Comparison of ENCODE assay signal across 3 cellular contexts in genomic region chrX:129523076-129524055, GRCh38.
TF ChIP-seq lines count a peak whose summit lies in the region.

SMARCA1 (minus strand) TSS chrX:129523490; CDS start chrX:129523370, 120 bp downstream.

TF ChIP-seq in SK-N-SH, 30 proteins besides CTCF, POLR2A, EP300 and RAD21:
- TF ChIP-seq USF2 (IDR thresholded peaks at IDR 0.05; ENCODE audit: borderline replicate concordance, low read depth, low read length) (no peak), POLR2AphosphoS5 (IDR thresholded peaks at IDR 0.05; ENCODE audit: low read depth, low read length) (peak; percentile 45; the same call in 1 of the 2 replicates), CHD2 (IDR thresholded peaks at IDR 0.05; ENCODE audit: low read length, partially characterized antibody) (peak; percentile 88), TAF1 (IDR thresholded peaks at IDR 0.05; ENCODE audit: borderline replicate concordance, low read depth, low read length) (0 out of 2 replicates have a peak, but pooled peaks have one; percentile 28), ELF1 (IDR thresholded peaks at IDR 0.05) (no peak), ZBTB33 (IDR thresholded peaks at IDR 0.05; ENCODE audit: borderline replicate concordance, low read depth) (peak; percentile 79), PBX3 (IDR thresholded peaks at IDR 0.05) (no peak), MXI1 (IDR thresholded peaks at IDR 0.05; ENCODE audit: low read depth, low read length) (0 out of 2 replicates have a peak, but pooled peaks have one; percentile 22), TCF12 (IDR thresholded peaks at IDR 0.05) (no peak)

TF ChIP-seq in H1, 55 proteins besides CTCF, POLR2A, EP300 and RAD21:
- TF ChIP-seq USF2 (IDR thresholded peaks at IDR 0.05; ENCODE audit: low read length) (no peak), EGR1 (IDR thresholded peaks at IDR 0.05; ENCODE audit: borderline replicate concordance, low read depth, low read length) (0 out of 2 replicates have a peak, but pooled peaks have one; percentile 5), MAX (IDR thresholded peaks at IDR 0.05) (no peak), CHD7 (IDR thresholded peaks at IDR 0.05; ENCODE audit: insufficient replicate concordance, low read length) (no peak), PHF8 (conservative IDR thresholded peaks at IDR 0.05; ENCODE audit: low read depth, low read length) (peak; percentile 54; the same call in 1 of the 2 replicates), POLR2AphosphoS5 (IDR thresholded peaks at IDR 0.05; ENCODE audit: low read depth, low read length) (peak; percentile 76), TAF1 (IDR thresholded peaks at IDR 0.05; ENCODE audit: low read depth, low read length) (peak; percentile 51; the same call in 1 of the 2 replicates), TBP (IDR thresholded peaks at IDR 0.05; ENCODE audit: low read depth, low read length) (peak; percentile 51), HDAC2 (IDR thresholded peaks at IDR 0.05; ENCODE audit: borderline replicate concordance in 1 of 2, low read depth in 2 of 2, low read length in 2 of 2) (no peak)
TF ChIP-seq in H1: peak in this region for 5.

TF ChIP-seq in liver, 16 proteins besides CTCF, POLR2A, EP300 and RAD21:
- TF ChIP-seq HNF4A (conservative IDR thresholded peaks at IDR 0.05): peak; percentile 22 to 34
- TF ChIP-seq ATF3 (IDR thresholded peaks at IDR 0.05): no peak
- TF ChIP-seq HNF4G (IDR thresholded peaks at IDR 0.05): no peak
- TF ChIP-seq TAF1 (conservative IDR thresholded peaks at IDR 0.05): peak; percentile 16
- no peak for TF ChIP-seq MAX (IDR thresholded peaks at IDR 0.05)
TF ChIP-seq in liver: peak in this region for 2.
